ENCODE assay signal across 1 cellular context in genomic region chr7:26144184-26144583, GRCh38.
TF ChIP-seq lines count a peak whose summit lies in the region.

No MANE protein-coding gene starts in this region.

TF ChIP-seq in HEK293, 187 proteins besides CTCF, POLR2A, EP300 and RAD21:
- TF ChIP-seq ZNF518A (tag by site-specific recombination; conservative IDR thresholded peaks at IDR 0.05; ENCODE audit: low read depth) (peak; percentile 71; the same call in 1 of the 2 replicates), ZNF140 (tag by site-specific recombination; IDR thresholded peaks at IDR 0.05) (peak; percentile 45; the same call in 1 of the 2 replicates), ZNF433 (tag by site-specific recombination; IDR thresholded peaks at IDR 0.05; ENCODE audit: low read depth) (peak; percentile 49; the same call in 1 of the 2 replicates), ZNF623 (tag by site-specific recombination; IDR thresholded peaks at IDR 0.05) (peak; percentile 52), ZNF654 (tag by site-specific recombination; IDR thresholded peaks at IDR 0.05; ENCODE audit: low read depth) (peak; percentile 19; the same call in 1 of the 2 replicates), ZNF266 (tag by site-specific recombination; IDR thresholded peaks at IDR 0.05; ENCODE audit: low read depth) (0 out of 2 replicates have a peak, but pooled peaks have one; percentile 11), ZBTB11 (tag by site-specific recombination; conservative IDR thresholded peaks at IDR 0.05; ENCODE audit: low read depth) (peak; percentile 42; the same call in 1 of the 2 replicates), ZBTB8A (tag by site-specific recombination; IDR thresholded peaks at IDR 0.05) (peak; percentile 46; the same call in 1 of the 2 replicates), ZNF555 (tag by site-specific recombination; conservative IDR thresholded peaks at IDR 0.05) (peak; percentile 46), ZNF394 (tag by site-specific recombination; IDR thresholded peaks at IDR 0.05; ENCODE audit: borderline replicate concordance) (peak; percentile 82), ZNF664 (tag by site-specific recombination; IDR thresholded peaks at IDR 0.05) (0 out of 2 replicates have a peak, but pooled peaks have one; percentile 50), ZNF558 (tag by site-specific recombination; IDR thresholded peaks at IDR 0.05) (0 out of 2 replicates have a peak, but pooled peaks have one; percentile 24), ZNF426 (tag by site-specific recombination; IDR thresholded peaks at IDR 0.05) (peak; percentile 62)
- TF ChIP-seq, protein P1, sequence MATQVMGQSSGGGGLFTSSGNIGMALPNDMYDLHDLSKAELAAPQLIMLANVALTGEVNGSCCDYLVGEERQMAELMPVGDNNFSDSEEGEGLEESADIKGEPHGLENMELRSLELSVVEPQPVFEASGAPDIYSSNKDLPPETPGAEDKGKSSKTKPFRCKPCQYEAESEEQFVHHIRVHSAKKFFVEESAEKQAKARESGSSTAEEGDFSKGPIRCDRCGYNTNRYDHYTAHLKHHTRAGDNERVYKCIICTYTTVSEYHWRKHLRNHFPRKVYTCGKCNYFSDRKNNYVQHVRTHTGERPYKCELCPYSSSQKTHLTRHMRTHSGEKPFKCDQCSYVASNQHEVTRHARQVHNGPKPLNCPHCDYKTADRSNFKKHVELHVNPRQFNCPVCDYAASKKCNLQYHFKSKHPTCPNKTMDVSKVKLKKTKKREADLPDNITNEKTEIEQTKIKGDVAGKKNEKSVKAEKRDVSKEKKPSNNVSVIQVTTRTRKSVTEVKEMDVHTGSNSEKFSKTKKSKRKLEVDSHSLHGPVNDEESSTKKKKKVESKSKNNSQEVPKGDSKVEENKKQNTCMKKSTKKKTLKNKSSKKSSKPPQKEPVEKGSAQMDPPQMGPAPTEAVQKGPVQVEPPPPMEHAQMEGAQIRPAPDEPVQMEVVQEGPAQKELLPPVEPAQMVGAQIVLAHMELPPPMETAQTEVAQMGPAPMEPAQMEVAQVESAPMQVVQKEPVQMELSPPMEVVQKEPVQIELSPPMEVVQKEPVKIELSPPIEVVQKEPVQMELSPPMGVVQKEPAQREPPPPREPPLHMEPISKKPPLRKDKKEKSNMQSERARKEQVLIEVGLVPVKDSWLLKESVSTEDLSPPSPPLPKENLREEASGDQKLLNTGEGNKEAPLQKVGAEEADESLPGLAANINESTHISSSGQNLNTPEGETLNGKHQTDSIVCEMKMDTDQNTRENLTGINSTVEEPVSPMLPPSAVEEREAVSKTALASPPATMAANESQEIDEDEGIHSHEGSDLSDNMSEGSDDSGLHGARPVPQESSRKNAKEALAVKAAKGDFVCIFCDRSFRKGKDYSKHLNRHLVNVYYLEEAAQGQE (tag by site-specific recombination; IDR thresholded peaks at IDR 0.05) = peak; percentile 27; the same call in 1 of the 2 replicates
